ENCODE assay signal across 12 cellular contexts in the genomic region with DNA sequence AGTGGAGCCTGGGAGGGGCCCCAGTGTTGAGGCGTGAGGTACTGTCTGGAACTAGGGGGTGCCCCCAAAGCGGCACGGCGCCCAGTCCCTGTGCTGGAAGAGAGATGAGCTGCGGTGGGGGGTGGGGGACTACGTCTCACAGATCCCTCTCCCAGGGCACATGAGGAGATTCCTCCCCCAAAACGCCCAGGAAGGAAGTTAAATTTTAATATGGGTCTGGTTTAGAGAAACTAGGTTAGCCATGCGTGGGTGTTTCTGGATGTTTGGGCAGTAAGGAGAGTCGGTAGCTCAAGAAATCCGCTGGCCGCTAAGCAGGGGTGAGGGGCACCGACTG.
"Had no signal": no experiment of that assay in that cellular context is flagged by ENCODE, and none has a peak within 500 bp of the region (broad histone marks: within the 10 kb centered on the region; RNA-seq: fewer than 3 reads in every experiment).

No MANE protein-coding gene starts in this region.

- H3K4me1 ChIP-seq: body of pancreas, upper lobe of left lung had no signal

- H3K9ac ChIP-seq: SK-N-SH had no signal

- H3K27ac ChIP-seq: body of pancreas, upper lobe of left lung had no signal

- H3K27me3 ChIP-seq: body of pancreas, upper lobe of left lung had no signal

- H3K4me2 ChIP-seq: SK-N-SH had no signal

- H3K4me3 ChIP-seq: body of pancreas, upper lobe of left lung had no signal

- H3K9me3 ChIP-seq: body of pancreas, SK-N-SH, upper lobe of left lung had no signal

- DNase-seq: activated B cell treated with CpG ODN at 0.5 μM for 24 hours; activated CD4-positive, alpha-beta T cell treated with anti-CD3 and anti-CD28 coated beads, Interleukin-2, amount 10 ng/mL, durations not matched to agents 7 days and 5 days; activated effector memory CD4-positive, alpha-beta T cell treated with Interleukin-2 at 50 U/mL for 16 hours; activated T-cell treated with anti-CD3 and anti-CD28 coated beads, Interleukin-2, amount 50 U/mL, for 1 hour; amniotic stem cell; body of pancreas; endodermal cell; posterior cingulate gyrus; SK-N-SH; stimulated activated CD4-positive, alpha-beta T cell treated with anti-CD3 and anti-CD28 coated beads, Interleukin-1b, Interleukin-23, amount 100 ng/mL, for 48 hours; stimulated activated naive CD8-positive, alpha-beta T cell treated with anti-CD3 and anti-CD28 coated beads, Interleukin-15, Interleukin-2, amounts not matched to agents 100 U/mL and 50 U/mL, for 24 hours had no signal
